ENCODE assay signal across 17 cellular contexts in the genomic region with DNA sequence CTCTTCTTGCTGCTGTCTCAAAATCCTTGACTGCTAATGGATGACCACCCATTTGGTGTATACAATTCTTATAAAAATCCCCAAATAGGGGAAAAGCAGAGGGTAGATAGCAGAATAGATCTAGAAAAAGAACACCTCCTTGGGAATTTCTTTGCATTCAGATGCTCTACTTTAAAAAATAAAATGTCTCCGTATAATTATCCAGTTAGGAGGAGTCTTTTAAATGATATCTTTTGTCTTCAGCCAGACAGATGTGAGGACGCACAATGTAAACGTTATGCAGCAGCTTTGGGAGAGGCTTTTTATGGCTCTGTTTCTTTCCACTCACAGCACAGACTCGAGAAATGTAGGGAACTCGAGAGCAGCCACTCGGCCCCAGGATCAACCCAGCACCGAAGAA.
"Had no signal": no experiment of that assay in that cellular context is flagged by ENCODE, and none has a peak within 500 bp of the region (broad histone marks: within the 10 kb centered on the region; RNA-seq: fewer than 3 reads in every experiment).

No MANE protein-coding gene starts in this region.

- H3K4me1 ChIP-seq: foreskin keratinocyte, heart left ventricle had no signal

- DNase-seq: activated CD4-positive, alpha-beta T cell treated with anti-CD3 and anti-CD28 coated beads, Interleukin-2, amount 50 U/mL, for 48 hours; activated CD4-positive, CD25-positive, alpha-beta regulatory T cell treated with anti-CD3 and anti-CD28 coated beads, Interleukin-2, amount 50 U/mL, for 72 hours; activated gamma-delta T cell treated with Interleukin-2 at 50 U/mL for 16 hours; activated naive CD8-positive, alpha-beta T cell treated with anti-CD3 and anti-CD28 coated beads, Interleukin-2, amount 10 ng/mL, durations not matched to agents 7 days and 5 days; activated T-cell treated with anti-CD3 and anti-CD28 coated beads, Interleukin-2, amount 50 U/mL, for 48 hours; anterior cingulate cortex; cerebellar nuclear complex; dermis blood vessel endothelial cell; foreskin keratinocyte; heart left ventricle; kidney; naive thymus-derived CD8-positive, alpha-beta T cell; stimulated activated CD4-positive, alpha-beta T cell treated with anti-CD3 and anti-CD28 coated beads, Interleukin-2, amount 100 ng/mL, for 48 hours; stimulated activated naive CD8-positive, alpha-beta T cell treated with anti-CD3 and anti-CD28 coated beads, Interleukin-15, Interleukin-2, amounts not matched to agents 100 U/mL and 50 U/mL, for 24 hours had no signal

- H3K9me3 Mint-ChIP-seq: activated naive CD8-positive, alpha-beta T cell treated with anti-CD3 and anti-CD28 coated beads, Interleukin-2, amount 10 ng/mL, durations not matched to agents 7 days and 5 days; mesothelial cell of epicardium had no signal

- H3K27ac Mint-ChIP-seq: activated naive CD8-positive, alpha-beta T cell treated with anti-CD3 and anti-CD28 coated beads, Interleukin-2, amount 10 ng/mL, durations not matched to agents 7 days and 5 days; mesothelial cell of epicardium; naive thymus-derived CD8-positive, alpha-beta T cell had no signal

- H3K36me3 Mint-ChIP-seq: activated naive CD8-positive, alpha-beta T cell treated with anti-CD3 and anti-CD28 coated beads, Interleukin-2, amount 10 ng/mL, durations not matched to agents 7 days and 5 days; mesothelial cell of epicardium; naive thymus-derived CD8-positive, alpha-beta T cell had no signal

- H3K4me3 Mint-ChIP-seq: activated naive CD8-positive, alpha-beta T cell treated with anti-CD3 and anti-CD28 coated beads, Interleukin-2, amount 10 ng/mL, durations not matched to agents 7 days and 5 days; mesothelial cell of epicardium; naive thymus-derived CD8-positive, alpha-beta T cell had no signal

- H3K9me3 ChIP-seq: heart left ventricle, thoracic aorta had no signal

- H3K4me1 Mint-ChIP-seq: activated naive CD8-positive, alpha-beta T cell treated with anti-CD3 and anti-CD28 coated beads, Interleukin-2, amount 10 ng/mL, durations not matched to agents 7 days and 5 days; naive thymus-derived CD8-positive, alpha-beta T cell had no signal

- ATAC-seq: esophagus mucosa; foreskin keratinocyte; heart left ventricle; naive thymus-derived CD8-positive, alpha-beta T cell; stimulated activated naive CD8-positive, alpha-beta T cell treated with anti-CD3 and anti-CD28 coated beads, Interleukin-15, Interleukin-2, amounts not matched to agents 100 U/mL and 50 U/mL, for 24 hours had no signal

- H3K4me3 ChIP-seq: heart left ventricle, thoracic aorta had no signal

- H3K27ac ChIP-seq: foreskin keratinocyte, thoracic aorta had no signal

- FAIRE-seq: kidney had no signal

- H3K36me3 ChIP-seq: heart left ventricle, thoracic aorta had no signal
